Comparison of ENCODE assay signal across 26 cellular contexts in genomic region chr7:117202511-117202910, GRCh38.
DNase-seq lines count a peak whose midpoint lies in the region; ATAC-seq and TF ChIP-seq lines count a peak whose summit lies in the region.
"Had no signal": no experiment of that assay in that cellular context is flagged by ENCODE, and none has a peak within 500 bp of the region (broad histone marks: within the 10 kb centered on the region; RNA-seq: fewer than 3 reads in every experiment).

No MANE protein-coding gene starts in this region.

- ATAC-seq in PC-3: peak; percentile 65
- ATAC-seq: left lung; naive thymus-derived CD4-positive, alpha-beta T cell; stimulated activated effector memory CD8-positive, alpha-beta T cell treated with anti-CD3 and anti-CD28 coated beads, Interleukin-12 subunit alpha, Interleukin-12 subunit beta, amount 100 ng/mL, for 72 hours; T-cell had no signal

- TF ChIP-seq CTCF in PC-3 (conservative IDR thresholded peaks at IDR 0.05; ENCODE audit: low read depth, low read length): no peak
- no peak for TF ChIP-seq CTCF in osteoblast (IDR thresholded peaks at IDR 0.05; ENCODE audit: extremely low read depth, low read depth, low read length)
- no peak for TF ChIP-seq CTCF in testis (IDR thresholded peaks at IDR 0.05)

- no peaks in the 10 kb centered on the region for H3F3A ChIP-seq in PC-3 (ENCODE audit: low read length, unreplicated experiment)

- no peaks in the 10 kb centered on the region for H3K36me3 ChIP-seq in PC-3 (ENCODE audit: low read depth, low read length)
- H3K36me3 ChIP-seq in osteoblast (ENCODE audit: insufficient read depth, low read length): peaks cover 3% of the 10 kb centered on the region
- no peaks in the 10 kb centered on the region for H3K36me3 ChIP-seq in HAP-1 (replicated peaks)
- no peaks in the 10 kb centered on the region for H3K36me3 ChIP-seq in testis (ENCODE audit: low read depth, missing control alignments)
- H3K36me3 ChIP-seq: left lung, MG63, SJSA1, uterus had no signal

- no peak for TF ChIP-seq POLR2A in testis (IDR thresholded peaks at IDR 0.05)

- H3K27ac ChIP-seq in PC-3 (ENCODE audit: low read length) (no peak overlapping the region), osteoblast (ENCODE audit: low read depth, low read length) (no peak overlapping the region), testis (no peak overlapping the region)
- H3K27ac ChIP-seq: brain microvascular endothelial cell, coronary artery, hepatocyte, left lung, SJSA1, spleen, suprapubic skin, uterus had no signal

- H3K4me3 ChIP-seq in PC-3 (ENCODE audit: low read length) (no peak overlapping the region), osteoblast (ENCODE audit: insufficient read depth, low read length) (no peak overlapping the region), HAP-1 (no peak overlapping the region), testis (no peak overlapping the region)
- H3K4me3 ChIP-seq: coronary artery, hepatocyte, left lung, MG63, SJSA1, spleen, suprapubic skin, uterus had no signal

- H4K20me1 ChIP-seq in PC-3 (ENCODE audit: low read length) (no peaks in the 10 kb centered on the region), osteoblast (ENCODE audit: insufficient read depth, low read length) (no peaks in the 10 kb centered on the region)

- H3K9me3 ChIP-seq in PC-3 (ENCODE audit: low read length) (no peaks in the 10 kb centered on the region), osteoblast (ENCODE audit: low read depth, low read length) (no peaks in the 10 kb centered on the region), HAP-1 (no peaks in the 10 kb centered on the region), testis (no peaks in the 10 kb centered on the region)
- H3K9me3 ChIP-seq: left lung, MG63, SJSA1, spleen, suprapubic skin, uterus had no signal

- H3K9ac ChIP-seq in PC-3 (ENCODE audit: low read length): no peak overlapping the region

- CTCF ChIA-PET in PC-3 (lab: Charles Lee): interaction anchor here (0.9 kb wide), 1 partner anchor 10 kb away, joined by 3 read pairs; no protein-coding TSS in a partner anchor

- H3K4me2 ChIP-seq in PC-3 (ENCODE audit: low read length) (no peak overlapping the region), osteoblast (ENCODE audit: insufficient read depth, low read length) (no peak overlapping the region)
- H3K4me2 ChIP-seq: hepatocyte had no signal

- in situ Hi-C loops in HAP-1 (cut with MboI; ENCODE audit: low sequenced_read_pairs): no loop called here

- H3K4me1 ChIP-seq in PC-3 (ENCODE audit: insufficient read depth, low read length): peaks cover 6% of the 10 kb centered on the region; the same call in 1 of the 2 replicates
- H3K4me1 ChIP-seq in osteoblast (ENCODE audit: insufficient read depth, low read length): no peaks in the 10 kb centered on the region
- H3K4me1 ChIP-seq in HAP-1: peaks cover 9% of the 10 kb centered on the region
- H3K4me1 ChIP-seq in testis: no peaks in the 10 kb centered on the region
- H3K4me1 ChIP-seq: left lung, SJSA1, spleen, suprapubic skin, uterus had no signal

- H3K9me2 ChIP-seq in PC-3 (replicated peaks; ENCODE audit: low read length): no peaks in the 10 kb centered on the region

- intact Hi-C loops in PC-3 (cut with micrococcal nuclease) (no loop called here), testis (cut with DNase I; ENCODE audit: low total_unique reads) (no loop called here)

- peak; percentile 44 for DNase-seq in EL
- DNase-seq in PC-3: peak; percentile 34
- peak; percentile 34 for DNase-seq in fibroblast of gingiva (ENCODE audit: low read depth)
- DNase-seq in osteoblast (ENCODE audit: insufficient read length, low spot score, missing footprints): peak; percentile 63
- no peak for DNase-seq in activated CD8-positive, alpha-beta memory T cell treated with anti-CD3 and anti-CD28 coated beads, Interleukin-2, amount 50 U/mL, for 4 hours
- DNase-seq in HAP-1 (ENCODE audit: low spot score in 2 of 2): no peak
- DNase-seq in testis: no peak
- DNase-seq in NCI-H2107 treated with DMSO at 0.1 percent for 48 hours (lab: John Stamatoyannopoulos, UW; ENCODE audit: unreplicated experiment): no peak
- DNase-seq: activated CD4-positive, alpha-beta memory T cell treated with anti-CD3 and anti-CD28 coated beads for 36 hours; activated effector memory CD4-positive, alpha-beta T cell treated with anti-CD3 and anti-CD28 coated beads, Interleukin-2, amount 50 U/mL, for 16 hours; brain microvascular endothelial cell; left lung; MG63; naive thymus-derived CD4-positive, alpha-beta T cell; NCI-H1417 treated with DMSO at 0.1 percent for 48 hours; NCI-H2107; retina; spleen; stimulated activated CD4-positive, alpha-beta T cell treated with anti-CD3 and anti-CD28 coated beads, Interleukin-2, amount 100 ng/mL, for 48 hours; T-cell; uterus had no signal

- H3K27me3 ChIP-seq in PC-3 (ENCODE audit: low read length): no peaks in the 10 kb centered on the region
- H3K27me3 ChIP-seq in osteoblast (ENCODE audit: insufficient read depth, low read length): no peaks in the 10 kb centered on the region
- H3K27me3 ChIP-seq in HAP-1 (ENCODE audit: low read depth): no peaks in the 10 kb centered on the region
- H3K27me3 ChIP-seq in testis: no peaks in the 10 kb centered on the region
- H3K27me3 ChIP-seq: brain microvascular endothelial cell, hepatocyte, left lung, MG63, SJSA1, spleen, suprapubic skin, uterus had no signal

- BruUV-seq in PC-3 (replicated peaks; lab: Mats Ljungman, UMichigan): no TSS peak

- H3K79me2 ChIP-seq in PC-3 (ENCODE audit: low read length): no peaks in the 10 kb centered on the region
- H3K79me2 ChIP-seq in osteoblast (ENCODE audit: insufficient read depth, low read length): no peaks in the 10 kb centered on the region
- H3K79me2 ChIP-seq: hepatocyte had no signal

- 67 to 74% methylated on average over 3 of the region's 3 CpGs for WGBS in testis, 2 donors

- H2AFZ ChIP-seq in PC-3 (ENCODE audit: low read length) (no peak overlapping the region), osteoblast (ENCODE audit: low read length) (no peak overlapping the region)
- H2AFZ ChIP-seq: hepatocyte had no signal

- POLR2A ChIA-PET in PC-3 (lab: Charles Lee; ENCODE audit: unreplicated experiment): interaction anchor here (0.6 kb wide), 1 partner anchor 33 kb away, joined by 8 read pairs; no protein-coding TSS in a partner anchor

Comparison
In these comparisons a context has a peak if more than half of its experiments do, and no peak if none do; other contexts are left out.
1. DNase-seq: peak in EL (single experiment), PC-3 (single experiment), fibroblast of gingiva (single experiment) and osteoblast (single experiment); none in activated CD8-positive, alpha-beta memory T cell treated with anti-CD3 and anti-CD28 coated beads, Interleukin-2, amount 50 U/mL, for 4 hours (single experiment), HAP-1 (0 of 2), testis (single experiment) and NCI-H2107 treated with DMSO at 0.1 percent for 48 hours (single experiment).